ENCODE assay signal across 9 cellular contexts in the genomic region with DNA sequence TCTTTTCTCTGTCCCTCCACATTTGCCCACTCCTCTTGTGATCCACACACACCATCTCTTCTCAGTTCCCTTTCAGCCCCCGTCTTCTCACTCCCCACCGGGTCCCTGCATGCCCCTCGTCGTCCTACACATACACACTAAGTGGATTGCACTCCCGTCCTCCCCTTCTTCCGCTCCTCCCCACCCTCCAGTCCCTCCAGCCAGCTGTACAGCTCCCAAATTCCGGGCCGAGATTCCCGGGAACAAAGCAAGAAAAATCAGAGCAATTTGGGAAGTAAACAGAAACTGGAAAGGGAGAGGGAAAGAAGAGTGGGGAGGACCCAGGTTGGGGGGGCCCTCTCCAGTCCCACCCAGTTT. TPM values are rescaled to one million over a fixed set of nuclear protein-coding genes. Genes with fewer than 3 reads are reported as not detected.
DNase-seq lines count a peak whose midpoint lies in the region; ATAC-seq and TF ChIP-seq lines count a peak whose summit lies in the region.
"Had no signal": no experiment of that assay in that cellular context is flagged by ENCODE, and none has a peak within 500 bp of the region (broad histone marks: within the 10 kb centered on the region; RNA-seq: fewer than 3 reads in every experiment).

No MANE protein-coding gene starts in this region.

- H3K27me3 ChIP-seq in AG04450 (ENCODE audit: control insufficient read depth, insufficient read depth, low read length) (no peaks in the 10 kb centered on the region), thoracic aorta (replicated peaks; ENCODE audit: insufficient read depth) (no peaks in the 10 kb centered on the region)

- peaks cover 0 to 7% (median 0%) of the 10 kb centered on the region in 5 experiments for H3K9me3 Mint-ChIP-seq in brain

- H3K9me3 ChIP-seq in AG04450 (ENCODE audit: control insufficient read depth, insufficient read depth, low read length): no peaks in the 10 kb centered on the region
- no peaks in the 10 kb centered on the region for H3K9me3 ChIP-seq in thoracic aorta

- H3K4me3 Mint-ChIP-seq in brain: peak overlapping the region; percentile 81 to 84 (median 82)

- peaks cover 32% of the 10 kb centered on the region for H3K4me1 Mint-ChIP-seq in brain

- no peak for TF ChIP-seq CTCF in AG04450 (IDR thresholded peaks at IDR 0.05; ENCODE audit: low read depth, low read length)
- no peak for TF ChIP-seq CTCF in brain (conservative IDR thresholded peaks at IDR 0.05)
- TF ChIP-seq CTCF in thoracic aorta (IDR thresholded peaks at IDR 0.05): no peak

- peaks cover 15% of the 10 kb centered on the region for H3K36me3 ChIP-seq in thoracic aorta

- POLR2A ChIA-PET in AG04450 (lab: Yijun Ruan, JAX): interaction anchor here (0.6 to 3.6 kb wide), 8 partner anchors 17 to 229 kb away, joined by 3 to 64 read pairs (median 4); partner anchors contain the start of gene SPRYD3

- H3K27me3 Mint-ChIP-seq in brain: peaks cover 36% of the 10 kb centered on the region

- H3K4me3 ChIP-seq in AG04450 (ENCODE audit: low read depth, low read length) (peak overlapping the region; percentile 77), thoracic aorta (peak overlapping the region; percentile 92)

- H3K27ac ChIP-seq in AG04450 (ENCODE audit: low read depth, low read length): peak overlapping the region; percentile 91
- peak overlapping the region; percentile 94 to 98 for H3K27ac ChIP-seq in thoracic aorta

- intact Hi-C loops in left colon (cut with DNase I, micrococcal nuclease): loop anchor here in 1 of 2 donors (5.0 kb wide), 1 partner anchor 35 kb away; no protein-coding TSS in a partner anchor

- peak overlapping the region; percentile 16 to 86 (median 78) for H3K27ac Mint-ChIP-seq in brain

- DNase-seq in AG04450 (ENCODE audit: low read depth, low spot score) (no peak), HS-5 (ENCODE audit: low read depth) (peak; percentile 10), left colon (no peak), thoracic aorta (ENCODE audit: low spot score) (no peak), NAMALWA (ENCODE audit: low spot score) (no peak), NCI-H1105 treated with DMSO at 0.1 percent for 48 hours (lab: John Stamatoyannopoulos, UW) (no peak)

- H3K4me1 ChIP-seq in thoracic aorta (ENCODE audit: control insufficient read depth in 1 of 2, low read depth in 2 of 2): peaks cover 10 to 47% of the 10 kb centered on the region in 2 donors

- no peaks in the 10 kb centered on the region for H3K36me3 Mint-ChIP-seq in brain

- CTCF ChIA-PET in AG04450 (lab: Charles Lee): interaction anchor here (0.6 to 7.0 kb wide), 3 partner anchors 13 to 32 kb away, joined by 4 to 120 read pairs (median 29); partner anchors contain the start of gene SPRYD3

- ATAC-seq in left colon (peak; percentile 15), thoracic aorta (ENCODE audit: insufficient number of reproducible peaks, low FRiP score, low read depth) (peak; percentile 36), GM21447 (IDR thresholded peaks at IDR 0.05; ENCODE audit: unreplicated experiment) (no peak)

RNA-seq across cellular contexts. Expression of gene IGFBP6, which starts 0.3 kb away (rescaled TPM):
- polyA plus RNA-seq in AG04450 (2011; rRNA removed) (182 and 274 TPM in 2 replicates), brain (ENCODE audit: insufficient read depth, low read depth, low replicate concordance) (17.3 TPM)
- polyA minus RNA-seq in AG04450 (2011; rRNA and poly(A)+ RNA removed): 61.6 and 95.6 TPM in 2 replicates
- total RNA-seq in left colon (10 to 100 TPM; 16.9 to 24.5 TPM), thoracic aorta (1,000 to 10,000 TPM; 1,999 to 2,150 TPM)

RNA-seq across cellular contexts. Expression of gene SOAT2, which starts 6.1 kb away (rescaled TPM):
- polyA plus RNA-seq in AG04450 (2011; rRNA removed): 0.06 TPM in 1 of 2 replicates, not detected in the other
- not detected in 2 replicates for polyA minus RNA-seq in AG04450 (2011; rRNA and poly(A)+ RNA removed)
- not detected for polyA plus RNA-seq in brain (ENCODE audit: insufficient read depth, low read depth, low replicate concordance)
- total RNA-seq in left colon: not detected
- under 1 TPM; 0.81 to 0.99 TPM for total RNA-seq in thoracic aorta
- total RNA-seq: pulmonary artery endothelial cell had no signal

RNA-seq across cellular contexts. Expression of gene SPRYD3, which starts 18.0 kb away (rescaled TPM):
- 15.4 and 17.6 TPM in 2 replicates for polyA plus RNA-seq in AG04450 (2011; rRNA removed)
- 25.2 and 26.8 TPM in 2 replicates for polyA minus RNA-seq in AG04450 (2011; rRNA and poly(A)+ RNA removed)
- 77.1 TPM for polyA plus RNA-seq in brain (ENCODE audit: insufficient read depth, low read depth, low replicate concordance)
- total RNA-seq in left colon: 10 to 100 TPM; 30.7 to 34.9 TPM
- 10 to 100 TPM; 68.0 to 94.8 TPM for total RNA-seq in thoracic aorta

RNA-seq across cellular contexts. Expression of gene TNS2, which starts 47.3 kb away (rescaled TPM):
- 23.1 and 31.0 TPM in 2 replicates for polyA plus RNA-seq in AG04450 (2011; rRNA removed)
- 74.2 and 82.3 TPM in 2 replicates for polyA minus RNA-seq in AG04450 (2011; rRNA and poly(A)+ RNA removed)
- 32.4 TPM for polyA plus RNA-seq in brain (ENCODE audit: insufficient read depth, low read depth, low replicate concordance)
- 10 to 100 TPM; 31.4 to 35.6 TPM for total RNA-seq in left colon
- total RNA-seq in thoracic aorta: 100 to 1,000 TPM; 292 to 307 TPM

Comparison
In these comparisons a context has a peak if more than half of its experiments do, and no peak if none do; other contexts are left out.
1. RNA of gene IGFBP6, which starts 0.3 kb away (total RNA-seq): 1,999 to 2,150 TPM in thoracic aorta; 16.9 to 24.5 TPM in left colon; every median in the first group is over 10 times any median in the second.